ENCODE assay signal across 24 cellular contexts in genomic region chr9:34585946-34586705, GRCh38. TPM values are rescaled to one million over a fixed set of nuclear protein-coding genes. Genes with fewer than 3 reads are reported as not detected.
DNase-seq lines count a peak whose midpoint lies in the region; ATAC-seq, FAIRE-seq and TF ChIP-seq lines count a peak whose summit lies in the region.
"Had no signal": no experiment of that assay in that cellular context is flagged by ENCODE, and none has a peak within 500 bp of the region (broad histone marks: within the 10 kb centered on the region; RNA-seq: fewer than 3 reads in every experiment).

No MANE protein-coding gene starts in this region.

- H3K56ac ChIP-seq in H9 (ENCODE audit: insufficient read length, low read depth, low read length), result no peak overlapping the region
- H3K56ac ChIP-seq in mesendoderm (ENCODE audit: low read length), result peak overlapping the region; percentile 1

- H3K4ac ChIP-seq in H9 (ENCODE audit: low read depth, low read length) (no peak overlapping the region), mesendoderm (ENCODE audit: low read depth, low read length) (no peak overlapping the region)

- DNase-seq in H9 (no peak), bronchial epithelial cell (ENCODE audit: low read depth) (no peak), mesendoderm (peak; percentile 85), gastrocnemius medialis (no peak), GM10266 (ENCODE audit: extremely low spot score) (no peak), prostate gland (ENCODE audit: low spot score) (no peak), retina (no peak)
- DNase-seq in activated T-cell treated with anti-CD3 and anti-CD28 coated beads, Interleukin-2, amount 50 U/mL, for 4 hours, result no peak
- DNase-seq: ACHN; DMS79 treated with DMSO at 0.1 percent for 48 hours; GM23248; Karpas-422; MG63; NCI-H1092; NCI-H2081; NCI-H2171 treated with DMSO at 0.1 percent for 48 hours; NCI-H446 treated with DMSO at 0.1 percent for 48 hours; NCI-H748 treated with DMSO at 0.1 percent for 48 hours; NK-92 treated with Interleukin-12 subunit alpha and Interleukin-12 subunit beta, amount 100 ng/mL, for 24 hours had no signal

- H3K9ac ChIP-seq in H9 (ENCODE audit: extremely low read depth, insufficient read length, low read length), result no peak overlapping the region
- H3K9ac ChIP-seq in mesendoderm (ENCODE audit: low read length), result no peak overlapping the region
- H3K9ac ChIP-seq: GM23248 had no signal

- H3K27me3 Mint-ChIP-seq in H9 (ENCODE audit: low read depth), result peaks cover 100% of the 10 kb centered on the region
- H3K27me3 Mint-ChIP-seq in activated T-cell treated with anti-CD3 and anti-CD28 coated beads, Interleukin-2, amount 50 U/mL, for 4 hours (ENCODE audit: low read depth), result peaks cover 83% of the 10 kb centered on the region

- no peak overlapping the region for H3K27ac Mint-ChIP-seq in H9
- H3K27ac Mint-ChIP-seq: IgD-negative memory B cell had no signal

- H3K79me1 ChIP-seq in H9 (ENCODE audit: insufficient read depth, low read depth, low read length, poor library complexity, severe bottlenecking) (no peaks in the 10 kb centered on the region), mesendoderm (ENCODE audit: low read length) (no peaks in the 10 kb centered on the region)

- H3K79me2 ChIP-seq in H9 (ENCODE audit: insufficient read depth, low read length) (no peaks in the 10 kb centered on the region), mesendoderm (ENCODE audit: control insufficient read depth, insufficient read depth, low read length) (no peaks in the 10 kb centered on the region)

- H3K4me1 ChIP-seq in H9 (ENCODE audit: insufficient read depth, low read length) (peaks cover 8% of the 10 kb centered on the region; the same call in 1 of the 2 replicates), mesendoderm (ENCODE audit: control insufficient read depth, low read depth, low read length) (peaks cover 24% of the 10 kb centered on the region), gastrocnemius medialis (peaks cover 25 to 60% of the 10 kb centered on the region in 2 donors), prostate gland (replicated peaks) (peaks cover 6% of the 10 kb centered on the region)

- H3T11ph ChIP-seq in H9 (ENCODE audit: low read length), result no peak overlapping the region

- H3K9me3 Mint-ChIP-seq in H9, result no peaks in the 10 kb centered on the region; a peak in 1 of 5 replicates
- no peaks in the 10 kb centered on the region for H3K9me3 Mint-ChIP-seq in activated T-cell treated with anti-CD3 and anti-CD28 coated beads, Interleukin-2, amount 50 U/mL, for 4 hours
- H3K9me3 Mint-ChIP-seq: IgD-negative memory B cell had no signal

- intact Hi-C loops in gastrocnemius medialis (cut with DNase I; ENCODE audit: low total_unique reads) (no loop called here), prostate gland (cut with DNase I) (no loop called here)

- no peak overlapping the region for H2BK20ac ChIP-seq in H9 (ENCODE audit: low read depth, low read length, poor library complexity, severe bottlenecking)

- no peak overlapping the region for H4K91ac ChIP-seq in H9 (ENCODE audit: insufficient read length, low read depth, low read length)

- H2BK5ac ChIP-seq in H9 (ENCODE audit: insufficient read length, low read length) (no peak overlapping the region), mesendoderm (ENCODE audit: low read length) (no peak overlapping the region)

- in situ Hi-C loops in gastrocnemius medialis (cut with MboI; ENCODE audit: low sequenced_read_pairs in 4 of 4), result no loop called here

- H3K9me3 ChIP-seq in H9 (ENCODE audit: control insufficient read depth, low read depth, low read length), result no peaks in the 10 kb centered on the region
- H3K9me3 ChIP-seq in gastrocnemius medialis, result no peaks in the 10 kb centered on the region
- no peaks in the 10 kb centered on the region for H3K9me3 ChIP-seq in prostate gland
- H3K9me3 ChIP-seq: MG63 had no signal

- H3K4me1 Mint-ChIP-seq in H9, result peaks cover 32 to 35% of the 10 kb centered on the region in 2 experiments
- peaks cover 20% of the 10 kb centered on the region for H3K4me1 Mint-ChIP-seq in activated T-cell treated with anti-CD3 and anti-CD28 coated beads, Interleukin-2, amount 50 U/mL, for 4 hours (ENCODE audit: low read depth)

- H3K36me3 Mint-ChIP-seq in H9 (ENCODE audit: insufficient read depth in 1 of 3, low read depth in 3 of 3), result no peaks in the 10 kb centered on the region
- no peaks in the 10 kb centered on the region for H3K36me3 Mint-ChIP-seq in activated T-cell treated with anti-CD3 and anti-CD28 coated beads, Interleukin-2, amount 50 U/mL, for 4 hours (ENCODE audit: insufficient read depth)
- H3K36me3 Mint-ChIP-seq: IgD-negative memory B cell had no signal

- peaks cover 17% of the 10 kb centered on the region for H3K23me2 ChIP-seq in H9 (ENCODE audit: insufficient read length, low read depth, low read length, poor library complexity, severe bottlenecking)

- H4K20me1 ChIP-seq in H9 (ENCODE audit: control insufficient read depth, insufficient read depth, insufficient read length), result peaks cover 6% of the 10 kb centered on the region

- H3K14ac ChIP-seq in H9 (ENCODE audit: insufficient read depth, low read length), result peak overlapping the region; percentile 46; the same call in 1 of the 2 replicates

- H3K27me3 ChIP-seq in H9 (ENCODE audit: insufficient read depth, low read length), result peaks cover 64% of the 10 kb centered on the region
- H3K27me3 ChIP-seq in bronchial epithelial cell (ENCODE audit: control insufficient read depth, insufficient read depth, low read length), result peaks cover 53% of the 10 kb centered on the region
- peaks cover 26% of the 10 kb centered on the region for H3K27me3 ChIP-seq in mesendoderm (ENCODE audit: insufficient read depth, low read length, poor library complexity)
- H3K27me3 ChIP-seq in gastrocnemius medialis, result no peaks in the 10 kb centered on the region
- H3K27me3 ChIP-seq in prostate gland (replicated peaks; ENCODE audit: insufficient read depth), result no peaks in the 10 kb centered on the region

- H3K4me3 Mint-ChIP-seq in H9, result peak overlapping the region in 1 of 2 experiments; percentile 52; a peak in 1 of 5 replicates
- H3K4me3 Mint-ChIP-seq in activated T-cell treated with anti-CD3 and anti-CD28 coated beads, Interleukin-2, amount 50 U/mL, for 4 hours, result no peak overlapping the region
- H3K4me3 Mint-ChIP-seq: IgD-negative memory B cell had no signal

- H3K18ac ChIP-seq in H9 (ENCODE audit: insufficient read length, low read depth, low read length), result no peak overlapping the region
- H3K18ac ChIP-seq in mesendoderm (ENCODE audit: low read length), result no peak overlapping the region

- H3K36me3 ChIP-seq in bronchial epithelial cell (ENCODE audit: control insufficient read depth, insufficient read depth, low read length) (no peaks in the 10 kb centered on the region), mesendoderm (ENCODE audit: control insufficient read depth, insufficient read depth, low read length) (no peaks in the 10 kb centered on the region), gastrocnemius medialis (no peaks in the 10 kb centered on the region), prostate gland (no peaks in the 10 kb centered on the region)
- H3K36me3 ChIP-seq: MG63 had no signal

- no peak for TF ChIP-seq POLR2A in gastrocnemius medialis (IDR thresholded peaks at IDR 0.05)
- TF ChIP-seq POLR2A in prostate gland (IDR thresholded peaks at IDR 0.05), result no peak

- H4K5ac ChIP-seq in H9 (ENCODE audit: insufficient read length, low read depth, low read length), result no peak overlapping the region
- no peak overlapping the region for H4K5ac ChIP-seq in mesendoderm (ENCODE audit: low read length)

- H3K4me2 ChIP-seq in H9 (ENCODE audit: insufficient read depth, insufficient read length, low read length) (no peak overlapping the region), mesendoderm (ENCODE audit: low read length) (peak overlapping the region; percentile 6)

- H4K8ac ChIP-seq in H9 (replicated peaks; ENCODE audit: insufficient read length, low read depth, low read length) (no peak overlapping the region), mesendoderm (ENCODE audit: low read depth, low read length) (no peak overlapping the region)

- FAIRE-seq in bronchial epithelial cell (lab: Jason Lieb, UNC), result peak; percentile 13
- FAIRE-seq: HTR-8/SVneo, RCC 7860 had no signal

- no peak overlapping the region for H3K4me3 ChIP-seq in bronchial epithelial cell (ENCODE audit: low read depth, low read length)
- no peak overlapping the region for H3K4me3 ChIP-seq in mesendoderm (ENCODE audit: low read length)
- H3K4me3 ChIP-seq in gastrocnemius medialis, result peak overlapping the region in 3 of 4 donors; percentile 29 to 82 (median 56)
- no peak overlapping the region for H3K4me3 ChIP-seq in prostate gland
- H3K4me3 ChIP-seq: GM23248, MG63 had no signal

- no peak overlapping the region for H2BK12ac ChIP-seq in H9 (ENCODE audit: insufficient read length, low read depth, low read length)

- no peak overlapping the region for H2BK120ac ChIP-seq in H9 (ENCODE audit: low read depth, low read length, poor library complexity, severe bottlenecking)
- no peak overlapping the region for H2BK120ac ChIP-seq in mesendoderm (ENCODE audit: low read depth, low read length)

- no peak for ATAC-seq in gastrocnemius medialis
- ATAC-seq in activated T-cell treated with anti-CD3 and anti-CD28 coated beads, Interleukin-2, amount 50 U/mL, for 4 hours, result no peak
- ATAC-seq: Right ventricle myocardium inferior had no signal

- H3K23ac ChIP-seq in H9 (ENCODE audit: insufficient read length, low read depth, low read length) (no peak overlapping the region), mesendoderm (ENCODE audit: low read length) (no peak overlapping the region)

- no peak for TF ChIP-seq CTCF in H9 (conservative IDR thresholded peaks at IDR 0.05)
- no peak for TF ChIP-seq CTCF in bronchial epithelial cell (IDR thresholded peaks at IDR 0.05; ENCODE audit: insufficient read depth, low read length, severe bottlenecking)
- no peak for TF ChIP-seq CTCF in gastrocnemius medialis (IDR thresholded peaks at IDR 0.05 in 4 of 5, conservative IDR thresholded peaks at IDR 0.05 in 1 of 5)
- no peak for TF ChIP-seq CTCF in GM10266 (IDR thresholded peaks at IDR 0.05; ENCODE audit: control insufficient read depth, insufficient read depth, low read depth, missing control alignments)
- no peak for TF ChIP-seq CTCF in prostate gland (IDR thresholded peaks at IDR 0.05)

- H3K27ac ChIP-seq in H9 (ENCODE audit: insufficient read length, low read depth, low read length), result no peak overlapping the region
- no peak overlapping the region for H3K27ac ChIP-seq in mesendoderm (ENCODE audit: low read depth, low read length)
- peak overlapping the region in 3 of 4 donors; percentile 82 to 93 (median 88) for H3K27ac ChIP-seq in gastrocnemius medialis
- no peak overlapping the region for H3K27ac ChIP-seq in prostate gland
- H3K27ac ChIP-seq: GM23248 had no signal

- WGBS in H9 (ENCODE audit: extremely low coverage, insufficient read length, low lambda C conversion rate), result no CpG with 5 or more reads among the region's 11 CpGs
- no CpG with 5 or more reads among the region's 11 CpGs for WGBS in mesendoderm (ENCODE audit: extremely low coverage, insufficient coverage, low lambda C conversion rate)
- WGBS in prostate gland, result 33% methylated on average over 9 of the region's 11 CpGs

- H2AFZ ChIP-seq in H9 (ENCODE audit: low read length), result no peak overlapping the region
- H2AFZ ChIP-seq: GM23248 had no signal

- H2BK15ac ChIP-seq in H9 (ENCODE audit: low read depth, low read length) (no peak overlapping the region), mesendoderm (replicated peaks; ENCODE audit: low read depth) (no peak overlapping the region)

- no peak overlapping the region for H2AK5ac ChIP-seq in H9 (ENCODE audit: insufficient read length, low read length)
- H2AK5ac ChIP-seq in mesendoderm (ENCODE audit: low read length), result no peak overlapping the region

RNA-seq across cellular contexts. Expression of gene CNTFR, which starts 3.4 kb away (rescaled TPM):
- total RNA-seq in H9 (2021), result 0.55 and 1.3 TPM in 2 replicates
- total RNA-seq in bronchial epithelial cell, result not detected in 2 replicates
- polyA plus RNA-seq in mesendoderm (2013, experiment 1 of 2), result 4.5 TPM
- 4.3 TPM for polyA plus RNA-seq in mesendoderm (2013, experiment 2 of 2)
- 100 to 1,000 TPM in 3 of 4 donors, 10 to 100 TPM in 1; 19.7 to 146 (median 118) TPM for total RNA-seq in gastrocnemius medialis
- total RNA-seq in activated T-cell treated with anti-CD3 and anti-CD28 coated beads, Interleukin-2, amount 50 U/mL, for 4 hours, result under 1 TPM in 1 of 3 donors, not detected in 2; 0.18 TPM
- 10 to 100 TPM in 1 of 2 donors, 1 to 10 TPM in 1; 2.7 to 13.3 TPM for total RNA-seq in prostate gland
- total RNA-seq: GM23248, OCI-LY7 had no signal
- polyA plus RNA-seq: GM23248, IgD-negative memory B cell had no signal

RNA-seq across cellular contexts. Expression of gene RPP25L, which starts 25.8 kb away (rescaled TPM):
- 16.4 and 17.2 TPM in 2 replicates for total RNA-seq in H9 (2021)
- total RNA-seq in bronchial epithelial cell, result 45.8 and 49.3 TPM in 2 replicates
- 19.6 TPM for polyA plus RNA-seq in mesendoderm (2013, experiment 1 of 2)
- 19.3 TPM for polyA plus RNA-seq in mesendoderm (2013, experiment 2 of 2)
- total RNA-seq in gastrocnemius medialis, result 100 to 1,000 TPM in 2 of 4 donors, 10 to 100 TPM in 2; 53.7 to 138 (median 97.2) TPM
- total RNA-seq in activated T-cell treated with anti-CD3 and anti-CD28 coated beads, Interleukin-2, amount 50 U/mL, for 4 hours, result 10 to 100 TPM; 26.6 to 30.2 (median 29.9) TPM
- total RNA-seq in prostate gland, result 10 to 100 TPM; 52.1 to 53.2 TPM

RNA-seq across cellular contexts. Expression of gene DCTN3, which starts 34.2 kb away (rescaled TPM):
- total RNA-seq in H9 (2021) (35.2 and 40.0 TPM in 2 replicates), bronchial epithelial cell (57.1 and 73.4 TPM in 2 replicates), gastrocnemius medialis (100 to 1,000 TPM in 2 of 4 donors, 10 to 100 TPM in 2; 62.8 to 174 (median 105) TPM), prostate gland (100 to 1,000 TPM in 1 of 2 donors, 10 to 100 TPM in 1; 73.8 to 112 TPM)
- polyA plus RNA-seq in mesendoderm (2013, experiment 1 of 2), result 27.5 TPM
- polyA plus RNA-seq in mesendoderm (2013, experiment 2 of 2), result 26.4 TPM
- total RNA-seq in activated T-cell treated with anti-CD3 and anti-CD28 coated beads, Interleukin-2, amount 50 U/mL, for 4 hours, result 10 to 100 TPM; 58.8 to 69.2 (median 64.2) TPM

RNA-seq across cellular contexts. Expression of gene ARID3C, which starts 42.7 kb away (rescaled TPM):
- not detected in 2 replicates for total RNA-seq in H9 (2021)
- 0.26 TPM in 1 of 2 replicates, not detected in the other for total RNA-seq in bronchial epithelial cell
- not detected for polyA plus RNA-seq in mesendoderm (2013, experiment 1 of 2)
- not detected for polyA plus RNA-seq in mesendoderm (2013, experiment 2 of 2)
- total RNA-seq in gastrocnemius medialis, result not detected
- not detected for total RNA-seq in activated T-cell treated with anti-CD3 and anti-CD28 coated beads, Interleukin-2, amount 50 U/mL, for 4 hours
- total RNA-seq in prostate gland, result 1 to 10 TPM in 1 of 2 donors, not detected in 1; 1.1 TPM
- total RNA-seq: Right ventricle myocardium inferior had no signal
- polyA plus RNA-seq: GM23248, IgD-negative memory B cell had no signal

RNA-seq across cellular contexts. Expression of gene SIGMAR1, which starts 51.5 kb away (rescaled TPM):
- 68.2 and 68.3 TPM in 2 replicates for total RNA-seq in H9 (2021)
- 62.5 and 74.8 TPM in 2 replicates for total RNA-seq in bronchial epithelial cell
- 61.1 TPM for polyA plus RNA-seq in mesendoderm (2013, experiment 1 of 2)
- polyA plus RNA-seq in mesendoderm (2013, experiment 2 of 2), result 60.8 TPM
- total RNA-seq in gastrocnemius medialis, result 10 to 100 TPM; 18.9 to 35.7 (median 27.4) TPM
- 100 to 1,000 TPM; 120 to 128 (median 123) TPM for total RNA-seq in activated T-cell treated with anti-CD3 and anti-CD28 coated beads, Interleukin-2, amount 50 U/mL, for 4 hours
- 100 to 1,000 TPM; 103 to 142 TPM for total RNA-seq in prostate gland

Comparison
In these comparisons a context has a peak if more than half of its experiments do, and no peak if none do; other contexts are left out.
1. H3K27ac ChIP-seq: peak in gastrocnemius medialis (3 of 4); none in H9 (single experiment), mesendoderm (single experiment) and prostate gland (0 of 2).
2. H3K4me3 ChIP-seq: peak in gastrocnemius medialis (3 of 4); none in bronchial epithelial cell (single experiment), mesendoderm (single experiment) and prostate gland (0 of 2).